ENCODE assay signal across 8 cellular contexts in the genomic region with DNA sequence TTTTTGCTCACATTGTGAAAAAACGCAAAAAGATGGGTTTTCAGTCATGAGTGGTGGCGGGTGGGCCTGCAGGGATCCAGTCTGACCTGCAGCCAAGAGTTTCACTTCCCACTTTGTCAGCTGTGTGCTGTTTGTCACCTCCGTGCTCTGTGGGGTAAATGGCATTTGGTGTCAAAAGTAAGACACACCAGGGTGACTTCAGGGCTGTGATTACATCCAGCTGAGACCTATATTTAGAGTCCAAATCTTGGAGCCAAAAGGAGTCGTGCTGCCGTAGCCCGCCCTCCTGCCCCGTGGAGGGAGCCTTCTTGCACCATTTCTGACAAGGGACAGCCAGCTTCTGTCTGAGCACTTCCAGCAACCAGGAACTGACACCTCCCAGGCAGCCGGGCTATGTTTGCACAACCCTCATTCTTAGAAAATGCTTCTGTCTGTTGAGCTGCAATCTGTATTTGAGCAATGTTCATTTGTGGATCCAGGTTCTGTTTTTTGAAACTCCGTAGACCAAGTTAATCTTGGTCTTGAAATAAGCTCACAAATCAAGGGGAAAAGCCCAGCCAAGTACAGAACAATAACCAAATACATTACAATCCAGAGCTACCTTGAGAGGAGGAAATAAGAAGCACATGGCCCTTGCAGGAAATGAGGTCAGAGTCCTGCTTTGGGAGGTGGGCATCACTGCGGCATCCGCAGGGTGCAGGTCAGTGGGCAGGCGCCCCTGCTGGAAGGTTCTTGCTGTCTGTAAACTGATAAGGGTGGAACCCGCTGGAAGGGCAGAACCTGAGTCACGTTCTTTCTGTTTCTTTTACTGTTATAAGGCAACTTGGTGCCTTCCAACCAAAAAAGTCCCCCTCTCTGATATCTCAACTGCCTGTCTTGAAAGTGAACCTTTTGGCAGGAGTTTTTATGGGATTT. TPM values are rescaled to one million over a fixed set of nuclear protein-coding genes. Genes with fewer than 3 reads are reported as not detected.
DNase-seq lines count a peak whose midpoint lies in the region; ATAC-seq and TF ChIP-seq lines count a peak whose summit lies in the region.

No MANE protein-coding gene starts in this region.

- H3K4me3 ChIP-seq in HEK293 (ENCODE audit: low read depth, low read length) (no peak overlapping the region), subcutaneous abdominal adipose tissue (ENCODE audit: low read depth in 1 of 5, low read length in 5 of 5) (peak overlapping the region in 4 of 5 donors; percentile 30 to 66 (median 52))

- H3K9me3 Mint-ChIP-seq in natural killer cell: no peaks in the 10 kb centered on the region

- no peaks in the 10 kb centered on the region for H3K36me3 Mint-ChIP-seq in natural killer cell

- H3K4me1 Mint-ChIP-seq in natural killer cell: peaks cover 63 to 75% of the 10 kb centered on the region in 2 donors

- H3K4me3 Mint-ChIP-seq in natural killer cell: peak overlapping the region; percentile 83

- TF ChIP-seq CTCF in GM12874 (IDR thresholded peaks at IDR 0.05; ENCODE audit: insufficient read depth, low read depth, low read length) (peak; percentile 46; the same call in 1 of the 2 replicates), HEK293 (tag by site-specific recombination; IDR thresholded peaks at IDR 0.05) (peak; percentile 48; the same call in 1 of the 2 replicates), natural killer cell (IDR thresholded peaks at IDR 0.05) (peak; percentile 68)

- H3K36me3 ChIP-seq in HEK293 (ENCODE audit: control insufficient read depth in 2 of 2, insufficient read depth in 1 of 2, low read length in 2 of 2) (no peaks in the 10 kb centered on the region), subcutaneous abdominal adipose tissue (ENCODE audit: control insufficient read depth in 5 of 5, insufficient read depth in 5 of 5, low read length in 5 of 5) (no peaks in the 10 kb centered on the region)

- H3K9me3 ChIP-seq in HEK293 (ENCODE audit: control insufficient read depth, insufficient read depth, low read depth, low read length): no peaks in the 10 kb centered on the region
- H3K9me3 ChIP-seq in subcutaneous abdominal adipose tissue (ENCODE audit: control insufficient read depth in 5 of 5, low read length in 5 of 5): no peaks in the 10 kb centered on the region

- intact Hi-C loops in natural killer cell (cut with micrococcal nuclease): loop anchor here (1.0 kb wide), 2 partner anchors 40 to 45 kb away; no protein-coding TSS in a partner anchor

- H3K27me3 Mint-ChIP-seq in natural killer cell (ENCODE audit: low read depth in 2 of 2): no peaks in the 10 kb centered on the region

- CTCF ChIA-PET in HEK293 (lab: Yijun Ruan, JAX): interaction anchor here (0.6 to 2.6 kb wide), 5 partner anchors 9 to 351 kb away, joined by 3 to 15 read pairs (median 3); no protein-coding TSS in a partner anchor

- H3K27me3 ChIP-seq in subcutaneous abdominal adipose tissue (ENCODE audit: control insufficient read depth in 5 of 5, insufficient read depth in 4 of 5, low read length in 5 of 5): peaks cover 0 to 9% (median 0%) of the 10 kb centered on the region in 5 donors

- POLR2A ChIA-PET in HEK293 (lab: Yijun Ruan, JAX): interaction anchor here (2.3 kb wide), 1 partner anchor 13 kb away, joined by 8 read pairs; no protein-coding TSS in a partner anchor

- H3K4me1 ChIP-seq in HEK293 (ENCODE audit: control insufficient read depth, insufficient read depth, low read length) (peaks cover 22% of the 10 kb centered on the region), subcutaneous abdominal adipose tissue (ENCODE audit: control insufficient read depth in 5 of 5, insufficient read depth in 5 of 5, low read length in 5 of 5) (peaks cover 37 to 96% (median 61%) of the 10 kb centered on the region in 5 donors)

- H3K9ac ChIP-seq in subcutaneous abdominal adipose tissue (ENCODE audit: low read length in 5 of 5): peak overlapping the region in 4 of 5 donors; percentile 8 to 63 (median 46)

- H3K27ac Mint-ChIP-seq in natural killer cell: peak overlapping the region; percentile 89 to 93

- DNase-seq in NCI-H345 treated with DMSO at 0.1 percent for 48 hours (lab: John Stamatoyannopoulos, UW; ENCODE audit: unreplicated experiment): peak; percentile 39
- DNase-seq in activated CD8-positive, alpha-beta memory T cell treated with anti-CD3 and anti-CD28 coated beads for 4 hours (ENCODE audit: low read depth in 2 of 2): peak; percentile 35 to 56
- DNase-seq in epithelial cell of prostate (ENCODE audit: low read depth, low spot score): no peak
- peak; percentile 76 for DNase-seq in natural killer cell
- DNase-seq in GOT3 (lab: John Stamatoyannopoulos, UW): no peak

- H3K27ac ChIP-seq in HEK293 (ENCODE audit: extremely low read depth, low read depth, low read length) (no peak overlapping the region; the same call in 1 of the 2 replicates), epithelial cell of prostate (peak overlapping the region; percentile 71), subcutaneous abdominal adipose tissue (ENCODE audit: low read depth, low read length) (peak overlapping the region; percentile 77)

- ATAC-seq in natural killer cell: peak; percentile 62 to 82 (median 67)

TF ChIP-seq in HEK293, 187 proteins besides CTCF, POLR2A, EP300 and RAD21 (continues in another document):
- no peak for TF ChIP-seq ZNF223 (tag by site-specific recombination; IDR thresholded peaks at IDR 0.05)
- peak; percentile 80 for TF ChIP-seq ZIC2 (tag by site-specific recombination; IDR thresholded peaks at IDR 0.05)
- TF ChIP-seq ZNF548 (tag by site-specific recombination; IDR thresholded peaks at IDR 0.05): peak; percentile 72
- TF ChIP-seq ZNF701 (tag by site-specific recombination; IDR thresholded peaks at IDR 0.05): no peak
- TF ChIP-seq ZNF335 (tag by site-specific recombination; conservative IDR thresholded peaks at IDR 0.05): 0 out of 2 replicates have a peak, but pooled peaks have one; percentile 47
- TF ChIP-seq ZNF555 (tag by site-specific recombination; conservative IDR thresholded peaks at IDR 0.05): no peak
- TF ChIP-seq ZNF777 (tag by site-specific recombination; IDR thresholded peaks at IDR 0.05; ENCODE audit: borderline replicate concordance): no peak
- peak; percentile 23; the same call in 1 of the 2 replicates for TF ChIP-seq TRIM28 (IDR thresholded peaks at IDR 0.05; ENCODE audit: borderline replicate concordance, low read length)
- TF ChIP-seq, protein P1, sequence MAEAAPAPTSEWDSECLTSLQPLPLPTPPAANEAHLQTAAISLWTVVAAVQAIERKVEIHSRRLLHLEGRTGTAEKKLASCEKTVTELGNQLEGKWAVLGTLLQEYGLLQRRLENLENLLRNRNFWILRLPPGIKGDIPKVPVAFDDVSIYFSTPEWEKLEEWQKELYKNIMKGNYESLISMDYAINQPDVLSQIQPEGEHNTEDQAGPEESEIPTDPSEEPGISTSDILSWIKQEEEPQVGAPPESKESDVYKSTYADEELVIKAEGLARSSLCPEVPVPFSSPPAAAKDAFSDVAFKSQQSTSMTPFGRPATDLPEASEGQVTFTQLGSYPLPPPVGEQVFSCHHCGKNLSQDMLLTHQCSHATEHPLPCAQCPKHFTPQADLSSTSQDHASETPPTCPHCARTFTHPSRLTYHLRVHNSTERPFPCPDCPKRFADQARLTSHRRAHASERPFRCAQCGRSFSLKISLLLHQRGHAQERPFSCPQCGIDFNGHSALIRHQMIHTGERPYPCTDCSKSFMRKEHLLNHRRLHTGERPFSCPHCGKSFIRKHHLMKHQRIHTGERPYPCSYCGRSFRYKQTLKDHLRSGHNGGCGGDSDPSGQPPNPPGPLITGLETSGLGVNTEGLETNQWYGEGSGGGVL (tag by site-specific recombination; IDR thresholded peaks at IDR 0.05): peak; percentile 64
- peak; percentile 30; the same call in 1 of the 2 replicates for TF ChIP-seq ZNF629 (tag by site-specific recombination; IDR thresholded peaks at IDR 0.05)
- TF ChIP-seq KLF1 (tag by site-specific recombination; IDR thresholded peaks at IDR 0.05): peak; percentile 47
- TF ChIP-seq ZBTB20 (tag by site-specific recombination; IDR thresholded peaks at IDR 0.05): peak; percentile 38
- TF ChIP-seq ZSCAN4 (tag by site-specific recombination; IDR thresholded peaks at IDR 0.05): 0 out of 2 replicates have a peak, but pooled peaks have one; percentile 11
- 0 out of 2 replicates have a peak, but pooled peaks have one; percentile 18 for TF ChIP-seq SP2 (tag by site-specific recombination; IDR thresholded peaks at IDR 0.05)
- TF ChIP-seq FEZF1 (tag by site-specific recombination; IDR thresholded peaks at IDR 0.05): 0 out of 2 replicates have a peak, but pooled peaks have one; percentile 40
- TF ChIP-seq ZBTB21 (tag by site-specific recombination; IDR thresholded peaks at IDR 0.05): 0 out of 2 replicates have a peak, but pooled peaks have one; percentile 26
- peak; percentile 30; the same call in 1 of the 2 replicates for TF ChIP-seq SP7 (tag by site-specific recombination; IDR thresholded peaks at IDR 0.05)

RNA-seq across cellular contexts. Expression of gene ABCG1, which starts 14.4 kb away (rescaled TPM):
- 10 to 100 TPM; 10.4 to 14.7 (median 13.8) TPM for total RNA-seq in natural killer cell

Comparison
In these comparisons a context has a peak if more than half of its experiments do, and no peak if none do; other contexts are left out.
1. DNase-seq: peak in NCI-H345 treated with DMSO at 0.1 percent for 48 hours (single experiment), activated CD8-positive, alpha-beta memory T cell treated with anti-CD3 and anti-CD28 coated beads for 4 hours (2 of 2) and natural killer cell (single experiment); none in epithelial cell of prostate (single experiment) and GOT3 (single experiment).
2. Peak in every context shown above with its lines, with median percentiles within 50 percentile points of each other: CTCF ChIP-seq.